Comparison of ENCODE assay signal across 23 cellular contexts in the genomic region with DNA sequence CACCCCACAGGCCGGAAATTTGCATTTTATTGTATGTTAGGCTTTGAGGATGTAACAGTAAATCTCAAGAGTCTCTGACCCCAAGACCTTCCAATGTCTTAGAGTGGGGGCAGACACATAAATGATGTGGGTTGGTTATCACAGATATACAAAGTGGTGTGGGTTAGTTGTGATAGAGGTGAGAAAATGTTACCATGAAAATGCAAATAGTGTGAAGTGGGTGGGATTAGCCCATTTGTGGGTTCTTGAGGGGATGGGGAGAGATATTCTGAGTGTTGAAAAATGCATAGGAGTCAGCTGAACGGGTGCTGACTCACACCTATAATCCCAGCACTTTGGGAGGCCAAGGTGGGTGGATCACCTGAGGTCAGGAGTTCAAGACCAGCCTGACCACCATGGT. TPM values are rescaled to one million over a fixed set of nuclear protein-coding genes. Genes with fewer than 3 reads are reported as not detected.
DNase-seq lines count a peak whose midpoint lies in the region; ATAC-seq lines count a peak whose summit lies in the region.
"Had no signal": no experiment of that assay in that cellular context is flagged by ENCODE, and none has a peak within 500 bp of the region (broad histone marks: within the 10 kb centered on the region; RNA-seq: fewer than 3 reads in every experiment).

No MANE protein-coding gene starts in this region.

- H3K9me3 Mint-ChIP-seq in activated naive CD8-positive, alpha-beta T cell treated with anti-CD3 and anti-CD28 coated beads, Interleukin-2, amount 50 U/mL, for 24 hours: no peaks in the 10 kb centered on the region
- no peaks in the 10 kb centered on the region for H3K9me3 Mint-ChIP-seq in activated naive CD8-positive, alpha-beta T cell treated with anti-CD3 and anti-CD28 coated beads for 36 hours
- H3K9me3 Mint-ChIP-seq in activated T-helper 2 cell treated with anti-CD3 and anti-CD28 coated beads, Interferon-gamma antibody, Interleukin-2, Interleukin-4, amounts not matched to agents 10 μg/mL and 5 μg/mL and 100 μg/mL, durations not matched to agents 14 hours and 24 hours and 36 hours: no peaks in the 10 kb centered on the region
- no peaks in the 10 kb centered on the region for H3K9me3 Mint-ChIP-seq in immature natural killer cell
- H3K9me3 Mint-ChIP-seq: CD4-positive, CD25-positive, alpha-beta regulatory T cell; IgD-negative memory B cell had no signal

- H3K4me1 Mint-ChIP-seq in activated naive CD8-positive, alpha-beta T cell treated with anti-CD3 and anti-CD28 coated beads, Interleukin-2, amount 50 U/mL, for 24 hours: peaks cover 19% of the 10 kb centered on the region
- peaks cover 9% of the 10 kb centered on the region for H3K4me1 Mint-ChIP-seq in activated naive CD8-positive, alpha-beta T cell treated with anti-CD3 and anti-CD28 coated beads for 36 hours
- peaks cover 16% of the 10 kb centered on the region for H3K4me1 Mint-ChIP-seq in activated T-helper 2 cell treated with anti-CD3 and anti-CD28 coated beads, Interferon-gamma antibody, Interleukin-2, Interleukin-4, amounts not matched to agents 10 μg/mL and 5 μg/mL and 100 μg/mL, durations not matched to agents 14 hours and 24 hours and 36 hours (ENCODE audit: low read depth)
- peaks cover 18 to 23% of the 10 kb centered on the region in 2 donors for H3K4me1 Mint-ChIP-seq in immature natural killer cell
- H3K4me1 Mint-ChIP-seq: CD4-positive, CD25-positive, alpha-beta regulatory T cell; IgD-negative memory B cell had no signal

- intact Hi-C loops in activated T-helper 2 cell treated with anti-CD3 and anti-CD28 coated beads, Interferon-gamma antibody, Interleukin-2, Interleukin-4, amounts not matched to agents 10 μg/mL and 5 μg/mL and 100 μg/mL, durations not matched to agents 14 hours and 24 hours and 36 hours (cut with micrococcal nuclease): loop anchor here (1.0 to 2.0 kb wide), 2 partner anchors 23 to 46 kb away; a partner anchor contains a TSS

- no peak overlapping the region for H3K4me3 Mint-ChIP-seq in activated naive CD8-positive, alpha-beta T cell treated with anti-CD3 and anti-CD28 coated beads, Interleukin-2, amount 50 U/mL, for 24 hours
- H3K4me3 Mint-ChIP-seq in activated naive CD8-positive, alpha-beta T cell treated with anti-CD3 and anti-CD28 coated beads for 36 hours: no peak overlapping the region
- H3K4me3 Mint-ChIP-seq in activated T-helper 2 cell treated with anti-CD3 and anti-CD28 coated beads, Interferon-gamma antibody, Interleukin-2, Interleukin-4, amounts not matched to agents 10 μg/mL and 5 μg/mL and 100 μg/mL, durations not matched to agents 14 hours and 24 hours and 36 hours (ENCODE audit: low read depth): no peak overlapping the region
- H3K4me3 Mint-ChIP-seq in immature natural killer cell: no peak overlapping the region
- H3K4me3 Mint-ChIP-seq: CD4-positive, CD25-positive, alpha-beta regulatory T cell; IgD-negative memory B cell had no signal

- DNase-seq in activated naive CD8-positive, alpha-beta T cell treated with anti-CD3 and anti-CD28 coated beads, Interleukin-2, amount 50 U/mL, for 24 hours: no peak
- DNase-seq in activated naive CD8-positive, alpha-beta T cell treated with anti-CD3 and anti-CD28 coated beads for 36 hours: no peak
- peak; percentile 14 for DNase-seq in OCI-M1 (lab: John Stamatoyannopoulos, UW)
- DNase-seq in activated T-helper 2 cell treated with anti-CD3 and anti-CD28 coated beads, Interferon-gamma antibody, Interleukin-2, Interleukin-4, amounts not matched to agents 10 μg/mL and 5 μg/mL and 100 μg/mL, durations not matched to agents 14 hours and 24 hours and 36 hours (ENCODE audit: low spot score): no peak
- peak in 2 of 3 donors; percentile 3 to 11 for DNase-seq in immature natural killer cell
- DNase-seq in GM19238 (ENCODE audit: insufficient read length, low spot score): no peak
- no peak for DNase-seq in NCI-H2227 treated with DMSO at 0.1 percent for 48 hours (lab: John Stamatoyannopoulos, UW)
- DNase-seq: CD4-positive, CD25-positive, alpha-beta regulatory T cell; DMS53; HCEC 1CT; NCI-H1092; NCI-H1417 treated with DMSO at 0.1 percent for 48 hours; NCI-H1694 treated with DMSO at 0.1 percent for 48 hours; NCI-H2081; NCI-H2171 treated with DMSO at 0.1 percent for 48 hours; NCI-H446; NCI-H524 treated with DMSO at 0.1 percent for 48 hours; NCI-H82; NK-92 treated with Interleukin-12 subunit alpha and Interleukin-12 subunit beta, amount 100 ng/mL, for 24 hours; RPMI8226; SHP77 had no signal

- no peaks in the 10 kb centered on the region for H3K27me3 Mint-ChIP-seq in activated naive CD8-positive, alpha-beta T cell treated with anti-CD3 and anti-CD28 coated beads, Interleukin-2, amount 50 U/mL, for 24 hours
- no peaks in the 10 kb centered on the region for H3K27me3 Mint-ChIP-seq in activated naive CD8-positive, alpha-beta T cell treated with anti-CD3 and anti-CD28 coated beads for 36 hours
- H3K27me3 Mint-ChIP-seq in activated T-helper 2 cell treated with anti-CD3 and anti-CD28 coated beads, Interferon-gamma antibody, Interleukin-2, Interleukin-4, amounts not matched to agents 10 μg/mL and 5 μg/mL and 100 μg/mL, durations not matched to agents 14 hours and 24 hours and 36 hours (ENCODE audit: low read depth): peaks cover 13% of the 10 kb centered on the region
- H3K27me3 Mint-ChIP-seq in immature natural killer cell (ENCODE audit: low read depth in 3 of 3): peaks cover 3 to 6% (median 6%) of the 10 kb centered on the region in 3 donors
- H3K27me3 Mint-ChIP-seq: IgD-negative memory B cell had no signal

- H3K27ac Mint-ChIP-seq in activated naive CD8-positive, alpha-beta T cell treated with anti-CD3 and anti-CD28 coated beads, Interleukin-2, amount 50 U/mL, for 24 hours: no peak overlapping the region
- no peak overlapping the region for H3K27ac Mint-ChIP-seq in activated naive CD8-positive, alpha-beta T cell treated with anti-CD3 and anti-CD28 coated beads for 36 hours
- H3K27ac Mint-ChIP-seq in activated T-helper 2 cell treated with anti-CD3 and anti-CD28 coated beads, Interferon-gamma antibody, Interleukin-2, Interleukin-4, amounts not matched to agents 10 μg/mL and 5 μg/mL and 100 μg/mL, durations not matched to agents 14 hours and 24 hours and 36 hours: peak overlapping the region; percentile 7
- no peak overlapping the region for H3K27ac Mint-ChIP-seq in immature natural killer cell
- H3K27ac Mint-ChIP-seq: CD4-positive, CD25-positive, alpha-beta regulatory T cell; IgD-negative memory B cell had no signal

- peak; percentile 68 for ATAC-seq in activated naive CD8-positive, alpha-beta T cell treated with anti-CD3 and anti-CD28 coated beads, Interleukin-2, amount 50 U/mL, for 24 hours
- no peak for ATAC-seq in GM21529 (IDR thresholded peaks at IDR 0.05; ENCODE audit: unreplicated experiment)

- no peaks in the 10 kb centered on the region for H3K36me3 Mint-ChIP-seq in activated naive CD8-positive, alpha-beta T cell treated with anti-CD3 and anti-CD28 coated beads, Interleukin-2, amount 50 U/mL, for 24 hours (ENCODE audit: low read depth)
- H3K36me3 Mint-ChIP-seq in activated naive CD8-positive, alpha-beta T cell treated with anti-CD3 and anti-CD28 coated beads for 36 hours: peaks cover 1% of the 10 kb centered on the region
- H3K36me3 Mint-ChIP-seq in activated T-helper 2 cell treated with anti-CD3 and anti-CD28 coated beads, Interferon-gamma antibody, Interleukin-2, Interleukin-4, amounts not matched to agents 10 μg/mL and 5 μg/mL and 100 μg/mL, durations not matched to agents 14 hours and 24 hours and 36 hours (ENCODE audit: low read depth): no peaks in the 10 kb centered on the region
- H3K36me3 Mint-ChIP-seq in immature natural killer cell: no peaks in the 10 kb centered on the region
- H3K36me3 Mint-ChIP-seq: CD4-positive, CD25-positive, alpha-beta regulatory T cell; IgD-negative memory B cell had no signal

RNA-seq across cellular contexts. Expression of a gene that starts 7.9 kb away (rescaled TPM):
- total RNA-seq in activated naive CD8-positive, alpha-beta T cell treated with anti-CD3 and anti-CD28 coated beads for 36 hours: 10 to 100 TPM; 80.3 to 88.5 TPM
- total RNA-seq in activated T-helper 2 cell treated with anti-CD3 and anti-CD28 coated beads, Interferon-gamma antibody, Interleukin-2, Interleukin-4, amounts not matched to agents 10 μg/mL and 5 μg/mL and 100 μg/mL, durations not matched to agents 14 hours and 24 hours and 36 hours: 113 and 124 TPM in 2 replicates
- 10 to 100 TPM in 1 of 3 donors, 1 to 10 TPM in 2; 4.3 to 11.1 (median 5.9) TPM for polyA plus RNA-seq in immature natural killer cell

RNA-seq across cellular contexts. Expression of a gene that starts 45.9 kb away (rescaled TPM):
- total RNA-seq in activated naive CD8-positive, alpha-beta T cell treated with anti-CD3 and anti-CD28 coated beads for 36 hours: 10 to 100 TPM; 40.4 to 42.3 TPM
- total RNA-seq in activated T-helper 2 cell treated with anti-CD3 and anti-CD28 coated beads, Interferon-gamma antibody, Interleukin-2, Interleukin-4, amounts not matched to agents 10 μg/mL and 5 μg/mL and 100 μg/mL, durations not matched to agents 14 hours and 24 hours and 36 hours: 25.2 and 26.7 TPM in 2 replicates
- 10 to 100 TPM; 56.5 to 90.5 (median 68.7) TPM for polyA plus RNA-seq in immature natural killer cell

Comparison
In these comparisons a context has a peak if more than half of its experiments do, and no peak if none do; other contexts are left out.
1. DNase-seq: peak in OCI-M1 (single experiment) and immature natural killer cell (2 of 3); none in activated naive CD8-positive, alpha-beta T cell treated with anti-CD3 and anti-CD28 coated beads, Interleukin-2, amount 50 U/mL, for 24 hours (single experiment), activated naive CD8-positive, alpha-beta T cell treated with anti-CD3 and anti-CD28 coated beads for 36 hours (single experiment), activated T-helper 2 cell treated with anti-CD3 and anti-CD28 coated beads, Interferon-gamma antibody, Interleukin-2, Interleukin-4, amounts not matched to agents 10 μg/mL and 5 μg/mL and 100 μg/mL, durations not matched to agents 14 hours and 24 hours and 36 hours (single experiment), GM19238 (single experiment) and NCI-H2227 treated with DMSO at 0.1 percent for 48 hours (single experiment).